12 cellular contexts compared by ENCODE assay signal in genomic region chr22:46996595-46997310, GRCh38.
A peak's percentile ranks its signal among the peaks of the same experiment; 100 is the strongest.
DNase-seq lines count a peak whose midpoint lies in the region; ATAC-seq, FAIRE-seq and TF ChIP-seq lines count a peak whose summit lies in the region.
"Had no signal": no experiment of that assay in that cellular context is flagged by ENCODE, and none has a peak within 500 bp of the region (broad histone marks: within the 10 kb centered on the region; RNA-seq: fewer than 3 reads in every experiment).

No MANE protein-coding gene starts in this region.

- peaks cover 3% of the 10 kb centered on the region for H3K4me1 Mint-ChIP-seq in MCF 10A (ENCODE audit: insufficient read depth, unreplicated experiment)
- H3K4me1 Mint-ChIP-seq in mesothelial cell of epicardium = peaks cover 10% of the 10 kb centered on the region

- 81 to 91% (median 86%) methylated on average over 11 of the region's 11 CpGs for WGBS in small intestine, 3 donors

- H3K36me3 Mint-ChIP-seq in MCF 10A (ENCODE audit: insufficient read depth, unreplicated experiment) = peaks cover 22% of the 10 kb centered on the region
- H3K36me3 Mint-ChIP-seq in mesothelial cell of epicardium = peaks cover 8% of the 10 kb centered on the region

- H3K4me3 ChIP-seq in breast epithelium (no peak overlapping the region), epithelial cell of proximal tubule (ENCODE audit: low read depth, low read length) (no peak overlapping the region), small intestine (ENCODE audit: low read depth in 1 of 2, low read length in 2 of 2) (no peak overlapping the region)

- H3K27ac ChIP-seq in breast epithelium (no peak overlapping the region), small intestine (ENCODE audit: low read depth in 1 of 2, low read length in 1 of 2) (no peak overlapping the region)

- no peak for TF ChIP-seq POLR2A in breast epithelium (IDR thresholded peaks at IDR 0.05)

- H3K27me3 ChIP-seq in breast epithelium (no peaks in the 10 kb centered on the region), small intestine (ENCODE audit: control insufficient read depth in 2 of 2, insufficient read depth in 2 of 2, low read length in 2 of 2) (no peaks in the 10 kb centered on the region)

- H3K4me3 Mint-ChIP-seq in MCF 10A (ENCODE audit: unreplicated experiment) (no peak overlapping the region), mesothelial cell of epicardium (no peak overlapping the region)
- H3K4me3 Mint-ChIP-seq: CD8-positive, alpha-beta T cell had no signal

- POLR2A ChIA-PET in MCF 10A (lab: Yijun Ruan, JAX) = no interaction called here

- intact Hi-C loops in MCF 10A (cut with micrococcal nuclease) = no loop called here
- intact Hi-C loops in breast epithelium (cut with DNase I; ENCODE audit: low total_unique reads) = loop anchor here (10.0 kb wide), 1 partner anchor 502 kb away; no protein-coding TSS in a partner anchor

- CTCF ChIA-PET in MCF 10A (lab: Yijun Ruan, JAX) = interaction anchor here (0.7 to 1.2 kb wide), 3 partner anchors 12 to 194 kb away, joined by 3 to 5 read pairs (median 4); no protein-coding TSS in a partner anchor

- peak; percentile 5 for TF ChIP-seq CTCF in MCF 10A (IDR thresholded peaks at IDR 0.05; ENCODE audit: unreplicated experiment)
- TF ChIP-seq CTCF in breast epithelium (IDR thresholded peaks at IDR 0.05) = no peak
- TF ChIP-seq CTCF in epithelial cell of proximal tubule (conservative IDR thresholded peaks at IDR 0.05; ENCODE audit: low read depth, low read length) = peak; percentile 67
- TF ChIP-seq CTCF in mesothelial cell of epicardium (IDR thresholded peaks at IDR 0.05; ENCODE audit: unreplicated experiment) = no peak

- H3K9me3 ChIP-seq in breast epithelium = no peaks in the 10 kb centered on the region
- H3K9me3 ChIP-seq in small intestine (ENCODE audit: control insufficient read depth, low read depth) = no peaks in the 10 kb centered on the region

- DNase-seq in MCF 10A (ENCODE audit: unreplicated experiment) (peak; percentile 8), breast epithelium (ENCODE audit: low spot score in 2 of 2) (no peak), NCI-H69 (lab: John Stamatoyannopoulos, UW) (peak; percentile 23), epithelial cell of proximal tubule (ENCODE audit: low read depth) (no peak), small intestine (peak; percentile 28), mesothelial cell of epicardium (ENCODE audit: low spot score in 2 of 2, unreplicated experiment in 2 of 2) (no peak), AML-193 (lab: John Stamatoyannopoulos, UW) (no peak)
- DNase-seq: caudate nucleus; CD8-positive, alpha-beta T cell; SHP77 treated with DMSO at 0.1 percent for 48 hours had no signal

- H3K36me3 ChIP-seq in breast epithelium (no peaks in the 10 kb centered on the region), small intestine (ENCODE audit: control insufficient read depth in 2 of 2, insufficient read depth in 2 of 2, low read length in 2 of 2) (peaks cover 0 to 3% of the 10 kb centered on the region in 2 donors)

- FAIRE-seq in small intestine (lab: Jason Lieb, UNC) = no peak
- FAIRE-seq: H1 had no signal

- H3K4me1 ChIP-seq in breast epithelium = no peaks in the 10 kb centered on the region
- no peaks in the 10 kb centered on the region for H3K4me1 ChIP-seq in small intestine (ENCODE audit: control insufficient read depth in 2 of 2, insufficient read depth in 1 of 2, low read depth in 1 of 2, low read length in 1 of 2)

- no peaks in the 10 kb centered on the region for H3K9me3 Mint-ChIP-seq in MCF 10A (ENCODE audit: unreplicated experiment)
- no peaks in the 10 kb centered on the region for H3K9me3 Mint-ChIP-seq in mesothelial cell of epicardium
- H3K9me3 Mint-ChIP-seq: CD8-positive, alpha-beta T cell had no signal

- no TSS peak for BruUV-seq in MCF 10A (replicated peaks; lab: Mats Ljungman, UMichigan)

- ATAC-seq in HG03432 (IDR thresholded peaks at IDR 0.05; ENCODE audit: unreplicated experiment) = no peak
- ATAC-seq: CD8-positive, alpha-beta T cell had no signal

- peak overlapping the region; percentile 25 for H3K27ac Mint-ChIP-seq in MCF 10A (ENCODE audit: low read depth, unreplicated experiment)
- H3K27ac Mint-ChIP-seq in mesothelial cell of epicardium = no peak overlapping the region
- H3K27ac Mint-ChIP-seq: CD8-positive, alpha-beta T cell had no signal

- H3K27me3 Mint-ChIP-seq in MCF 10A (ENCODE audit: insufficient read depth, unreplicated experiment) = no peaks in the 10 kb centered on the region
- H3K27me3 Mint-ChIP-seq in mesothelial cell of epicardium (ENCODE audit: low read depth) = no peaks in the 10 kb centered on the region

Comparison
In these comparisons a context has a peak if more than half of its experiments do, and no peak if none do; other contexts are left out.
1. DNase-seq: peak in MCF 10A (single experiment), NCI-H69 (single experiment) and small intestine (single experiment); none in breast epithelium (0 of 2), epithelial cell of proximal tubule (single experiment), mesothelial cell of epicardium (0 of 2) and AML-193 (0 of 2).
2. CTCF ChIP-seq: peak in MCF 10A (single experiment) and epithelial cell of proximal tubule (single experiment); none in breast epithelium (0 of 3) and mesothelial cell of epicardium (single experiment).